ENCODE assay signal across 25 cellular contexts in the genomic region with DNA sequence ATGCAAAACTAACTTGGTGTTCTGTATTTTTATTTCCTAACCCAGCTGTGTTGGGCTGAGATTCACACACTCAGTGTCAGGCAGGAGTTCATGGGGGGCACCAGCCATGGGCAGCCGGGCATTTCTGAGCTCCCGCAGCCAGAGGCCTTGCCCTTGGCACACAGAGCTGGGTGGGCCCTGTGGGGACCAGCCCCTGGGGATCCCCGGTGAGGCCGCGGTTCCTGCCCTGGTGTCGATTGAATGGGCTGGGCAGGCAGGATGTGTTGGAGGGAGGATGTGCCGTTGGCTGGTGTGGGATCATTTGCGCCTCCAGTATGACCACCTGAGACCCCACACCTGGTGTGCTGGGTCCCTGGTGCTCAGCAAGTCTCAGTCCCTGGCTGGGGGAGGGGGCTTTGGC.
"Had no signal": no experiment of that assay in that cellular context is flagged by ENCODE, and none has a peak within 500 bp of the region (broad histone marks: within the 10 kb centered on the region; RNA-seq: fewer than 3 reads in every experiment).

No MANE protein-coding gene starts in this region.

- H3K27ac ChIP-seq: body of pancreas, SJCRH30, SK-N-MC had no signal

- H3K36me3 ChIP-seq: SJCRH30 had no signal

- ATAC-seq: activated CD8-positive, alpha-beta T cell treated with anti-CD3 and anti-CD28 coated beads for 36 hours; activated T-cell treated with anti-CD3 and anti-CD28 coated beads, Interleukin-2, amount 50 U/mL, for 72 hours; activated T-helper 17 cell treated with anti-CD3 and anti-CD28 coated beads, Interleukin-2, amount 50 U/mL, for 72 hours; body of pancreas; Panc1 had no signal

- H3K9me3 ChIP-seq: body of pancreas, SJCRH30 had no signal

- H3K27me3 ChIP-seq: body of pancreas had no signal

- H3K4me1 ChIP-seq: SJCRH30 had no signal

- DNase-seq: activated CD4-positive, alpha-beta T cell treated with anti-CD3 and anti-CD28 coated beads, Interleukin-2, amount 10 ng/mL, durations not matched to agents 24 days and 14 days; activated CD4-positive, alpha-beta T cell treated with anti-CD3 and anti-CD28 coated beads, Interleukin-2, amount 50 U/mL, for 4 hours; activated CD8-positive, alpha-beta T cell treated with anti-CD3 and anti-CD28 coated beads for 36 hours; activated effector memory CD4-positive, alpha-beta T cell treated with anti-CD3 and anti-CD28 coated beads, Interleukin-2, amount 50 U/mL, for 16 hours; activated naive CD4-positive, alpha-beta T cell; activated naive CD4-positive, alpha-beta T cell treated with anti-CD3 and anti-CD28 coated beads, Interleukin-2, amount 50 U/mL, for 16 hours; activated naive CD8-positive, alpha-beta T cell treated with anti-CD3 and anti-CD28 coated beads for 36 hours; activated T-cell treated with anti-CD3 and anti-CD28 coated beads, Interleukin-2, amount 50 U/mL, for 1 hour; activated T-cell treated with anti-CD3 and anti-CD28 coated beads, Interleukin-2, amount 50 U/mL, for 72 hours; amniotic stem cell; body of pancreas; central memory CD4-positive, alpha-beta T cell; NCI-H1048; NCI-H1105 treated with DMSO at 0.1 percent for 48 hours; NCI-H1436; NCI-H1694 treated with DMSO at 0.1 percent for 48 hours; NCI-H2029; NCI-H345; NCI-H524 treated with DMSO at 0.1 percent for 48 hours; SHP77; SJCRH30 had no signal

- H3K4me3 ChIP-seq: body of pancreas, K562, SJCRH30, SK-N-MC had no signal
